15 cellular contexts compared by ENCODE assay signal in genomic region chr3:57080171-57080570, GRCh38. TPM values are rescaled to one million over a fixed set of nuclear protein-coding genes. Genes with fewer than 3 reads are reported as not detected.
DNase-seq lines count a peak whose midpoint lies in the region; ATAC-seq and TF ChIP-seq lines count a peak whose summit lies in the region.
"Had no signal": no experiment of that assay in that cellular context is flagged by ENCODE, and none has a peak within 500 bp of the region (broad histone marks: within the 10 kb centered on the region; RNA-seq: fewer than 3 reads in every experiment).

No MANE protein-coding gene starts in this region.

- intact Hi-C loops in activated CD4-positive, alpha-beta T cell treated with anti-CD3 and anti-CD28 coated beads for 36 hours (cut with DNase I, micrococcal nuclease): no loop called here
- intact Hi-C loops in uterus (cut with DNase I; ENCODE audit: low total_unique reads): no loop called here

- no peak for DNase-seq in activated CD4-positive, alpha-beta T cell treated with anti-CD3 and anti-CD28 coated beads for 36 hours
- no peak for DNase-seq in activated CD4-positive, alpha-beta T cell treated with anti-CD3 and anti-CD28 coated beads, Interleukin-2, amount 50 U/mL, for 4 hours
- peak; percentile 71 for DNase-seq in NCI-H146 (lab: John Stamatoyannopoulos, UW)
- DNase-seq in activated naive CD8-positive, alpha-beta T cell treated with anti-CD3 and anti-CD28 coated beads, Interleukin-2, amount 50 U/mL, for 24 hours: no peak
- DNase-seq in neural crest cell (ENCODE audit: low read depth, low spot score): no peak
- DNase-seq in DMS153 (lab: John Stamatoyannopoulos, UW): no peak
- DNase-seq in NCI-H2081 treated with DMSO at 0.1 percent for 48 hours (lab: John Stamatoyannopoulos, UW): no peak
- DNase-seq in uterus: no peak
- DNase-seq: activated CD4-positive, alpha-beta T cell treated with anti-CD3 and anti-CD28 coated beads, Interleukin-2, amount 50 U/mL, for 1 hour; NCI-H1092 treated with DMSO at 0.1 percent for 48 hours; NCI-H82 had no signal

- CTCF ChIA-PET in activated CD4-positive, alpha-beta T cell treated with anti-CD3 and anti-CD28 coated beads for 36 hours (lab: Charles Lee): interaction anchor here (0.6 to 1.4 kb wide), 2 partner anchors 21 to 62 kb away, joined by 3 to 4 read pairs; no protein-coding TSS in a partner anchor

- H3K27ac Mint-ChIP-seq in activated CD4-positive, alpha-beta T cell treated with anti-CD3 and anti-CD28 coated beads for 36 hours: no peak overlapping the region
- H3K27ac Mint-ChIP-seq in activated naive CD8-positive, alpha-beta T cell treated with anti-CD3 and anti-CD28 coated beads, Interleukin-2, amount 50 U/mL, for 24 hours: no peak overlapping the region
- no peak overlapping the region for H3K27ac Mint-ChIP-seq in neural crest cell (ENCODE audit: unreplicated experiment)

- H3K4me3 ChIP-seq in uterus: no peak overlapping the region

- peaks cover 42% of the 10 kb centered on the region for H3K27me3 Mint-ChIP-seq in activated CD4-positive, alpha-beta T cell treated with anti-CD3 and anti-CD28 coated beads for 36 hours
- peaks cover 54% of the 10 kb centered on the region for H3K27me3 Mint-ChIP-seq in activated naive CD8-positive, alpha-beta T cell treated with anti-CD3 and anti-CD28 coated beads, Interleukin-2, amount 50 U/mL, for 24 hours
- H3K27me3 Mint-ChIP-seq in neural crest cell (ENCODE audit: low read depth): peaks cover 36% of the 10 kb centered on the region

- H3K9me3 Mint-ChIP-seq in activated CD4-positive, alpha-beta T cell treated with anti-CD3 and anti-CD28 coated beads for 36 hours (ENCODE audit: low read depth): no peaks in the 10 kb centered on the region
- no peaks in the 10 kb centered on the region for H3K9me3 Mint-ChIP-seq in activated naive CD8-positive, alpha-beta T cell treated with anti-CD3 and anti-CD28 coated beads, Interleukin-2, amount 50 U/mL, for 24 hours
- no peaks in the 10 kb centered on the region for H3K9me3 Mint-ChIP-seq in neural crest cell

- POLR2A ChIA-PET in activated CD4-positive, alpha-beta T cell treated with anti-CD3 and anti-CD28 coated beads for 36 hours (lab: Charles Lee): no interaction called here

- H3K4me1 Mint-ChIP-seq in activated CD4-positive, alpha-beta T cell treated with anti-CD3 and anti-CD28 coated beads for 36 hours: no peaks in the 10 kb centered on the region
- H3K4me1 Mint-ChIP-seq in activated naive CD8-positive, alpha-beta T cell treated with anti-CD3 and anti-CD28 coated beads, Interleukin-2, amount 50 U/mL, for 24 hours: peaks cover 4% of the 10 kb centered on the region
- H3K4me1 Mint-ChIP-seq in neural crest cell: peaks cover 9% of the 10 kb centered on the region

- TF ChIP-seq CTCF in neural crest cell (conservative IDR thresholded peaks at IDR 0.05): no peak
- TF ChIP-seq CTCF in uterus (IDR thresholded peaks at IDR 0.05): no peak

- H3K27me3 ChIP-seq in uterus: no peaks in the 10 kb centered on the region
- H3K27me3 ChIP-seq: pancreas had no signal

- no peaks in the 10 kb centered on the region for H3K9me3 ChIP-seq in uterus
- H3K9me3 ChIP-seq: HAP-1, left lung, pancreas had no signal

- H3K4me1 ChIP-seq in uterus: no peaks in the 10 kb centered on the region

- no peak for ATAC-seq in activated CD4-positive, alpha-beta T cell treated with anti-CD3 and anti-CD28 coated beads for 36 hours
- ATAC-seq in activated naive CD8-positive, alpha-beta T cell treated with anti-CD3 and anti-CD28 coated beads, Interleukin-2, amount 50 U/mL, for 24 hours: no peak

- H3K4me3 Mint-ChIP-seq in activated CD4-positive, alpha-beta T cell treated with anti-CD3 and anti-CD28 coated beads for 36 hours: peak overlapping the region; percentile 14
- peak overlapping the region; percentile 58 for H3K4me3 Mint-ChIP-seq in activated naive CD8-positive, alpha-beta T cell treated with anti-CD3 and anti-CD28 coated beads, Interleukin-2, amount 50 U/mL, for 24 hours
- peak overlapping the region; percentile 85 for H3K4me3 Mint-ChIP-seq in neural crest cell

- no peaks in the 10 kb centered on the region for H3K36me3 ChIP-seq in uterus
- H3K36me3 ChIP-seq: HAP-1, left lung, pancreas had no signal

- H3K27ac ChIP-seq in uterus: no peak overlapping the region
- H3K27ac ChIP-seq: left lung had no signal

- H3K36me3 Mint-ChIP-seq in activated CD4-positive, alpha-beta T cell treated with anti-CD3 and anti-CD28 coated beads for 36 hours (ENCODE audit: low read depth): no peaks in the 10 kb centered on the region
- H3K36me3 Mint-ChIP-seq in activated naive CD8-positive, alpha-beta T cell treated with anti-CD3 and anti-CD28 coated beads, Interleukin-2, amount 50 U/mL, for 24 hours (ENCODE audit: low read depth): no peaks in the 10 kb centered on the region
- no peaks in the 10 kb centered on the region for H3K36me3 Mint-ChIP-seq in neural crest cell (ENCODE audit: low read depth)

- TF ChIP-seq POLR2A in uterus (IDR thresholded peaks at IDR 0.05): no peak

RNA-seq across cellular contexts. Expression of gene SPATA12, which starts 19.7 kb away (rescaled TPM):
- total RNA-seq in activated CD4-positive, alpha-beta T cell treated with anti-CD3 and anti-CD28 coated beads for 36 hours: not detected
- total RNA-seq in neural crest cell: not detected in 2 replicates
- 1 to 10 TPM in 1 of 4 donors, under 1 TPM in 1, not detected in 2; 0.21 to 2.9 TPM for total RNA-seq in uterus
- total RNA-seq: frontal cortex had no signal

Comparison
In these comparisons a context has a peak if more than half of its experiments do, and no peak if none do; other contexts are left out.
1. H3K4me3 Mint-ChIP-seq: peak in every context shown above with its lines; median percentile 85 in neural crest cell; 58 in activated naive CD8-positive, alpha-beta T cell treated with anti-CD3 and anti-CD28 coated beads, Interleukin-2, amount 50 U/mL, for 24 hours; 14 in activated CD4-positive, alpha-beta T cell treated with anti-CD3 and anti-CD28 coated beads for 36 hours.